ENCODE assay signal across 27 cellular contexts in the genomic region with DNA sequence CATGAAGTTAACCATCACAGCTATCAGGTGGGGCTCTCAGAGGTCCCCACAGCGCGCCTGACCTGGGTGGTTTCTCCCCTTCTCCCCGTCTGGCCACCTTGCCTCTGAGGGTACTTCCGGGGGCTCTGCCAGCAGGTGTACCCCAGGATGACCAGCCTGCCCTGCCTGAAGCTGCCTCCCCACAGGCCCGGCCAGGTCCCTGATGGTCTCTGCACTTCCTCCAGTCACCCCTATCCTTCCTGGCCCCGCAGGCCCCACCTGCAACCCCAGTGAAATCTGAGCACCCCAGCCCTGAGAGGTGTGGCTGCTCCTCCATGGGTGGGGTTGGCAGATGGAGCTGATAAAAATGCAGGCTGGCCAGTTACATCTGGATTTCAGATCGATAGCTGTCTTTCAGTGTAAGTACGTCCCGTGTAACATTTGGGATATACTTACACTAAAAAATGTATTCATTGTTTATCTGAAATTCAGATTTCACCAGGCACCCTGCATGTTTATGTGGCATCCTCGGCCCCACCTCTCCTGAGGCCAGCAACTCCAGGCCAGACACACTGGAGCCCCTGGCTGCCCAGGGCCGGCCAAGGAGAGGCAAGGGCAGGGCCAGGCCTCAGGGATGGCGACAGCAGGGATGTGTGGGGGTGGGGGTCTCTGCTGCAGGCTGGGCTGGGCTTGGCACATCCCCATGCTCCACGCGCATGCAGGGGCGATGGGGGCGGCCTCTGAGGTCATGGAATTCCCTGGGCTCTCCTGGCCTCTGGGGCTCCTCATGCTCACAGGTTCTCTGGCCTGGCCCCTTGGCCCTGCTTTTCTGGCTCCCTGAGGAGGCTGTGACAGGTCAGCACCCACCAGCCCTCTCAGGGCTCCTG. TPM values are rescaled to one million over a fixed set of nuclear protein-coding genes. Genes with fewer than 3 reads are reported as not detected.
DNase-seq lines count a peak whose midpoint lies in the region; ATAC-seq, FAIRE-seq and TF ChIP-seq lines count a peak whose summit lies in the region.
"Had no signal": no experiment of that assay in that cellular context is flagged by ENCODE, and none has a peak within 500 bp of the region (broad histone marks: within the 10 kb centered on the region; RNA-seq: fewer than 3 reads in every experiment).

No MANE protein-coding gene starts in this region.

- H3K27me3 Mint-ChIP-seq in activated naive CD4-positive, alpha-beta T cell treated with anti-CD3 and anti-CD28 coated beads, Interleukin-2, amount 50 U/mL, for 24 hours: no peaks in the 10 kb centered on the region
- H3K27me3 Mint-ChIP-seq in activated T-helper 17 cell treated with anti-CD3 and anti-CD28 coated beads, Interleukin-2, amount 50 U/mL, for 72 hours: peaks cover 4% of the 10 kb centered on the region

- H3K79me2 ChIP-seq in mesendoderm (ENCODE audit: control insufficient read depth, insufficient read depth, low read length) (no peaks in the 10 kb centered on the region), PC-3 (ENCODE audit: low read length) (no peaks in the 10 kb centered on the region)

- H3K56ac ChIP-seq in mesendoderm (ENCODE audit: low read length): peak overlapping the region; percentile 28

- POLR2A ChIA-PET in PC-3 (lab: Charles Lee; ENCODE audit: unreplicated experiment): no interaction called here

- H2AK5ac ChIP-seq in mesendoderm (ENCODE audit: low read length): no peak overlapping the region

- H3K18ac ChIP-seq in mesendoderm (ENCODE audit: low read length): no peak overlapping the region

- DNase-seq in activated naive CD4-positive, alpha-beta T cell treated with Interleukin-2 at 50 U/mL for 16 hours: no peak
- no peak for DNase-seq in mesendoderm
- DNase-seq in upper lobe of right lung: no peak
- no peak for DNase-seq in PC-3
- DNase-seq in urothelium cell line (ENCODE audit: low spot score): no peak
- DNase-seq: 8988T, KG1, NCI-H1436 treated with DMSO at 0.1 percent for 48 hours, NCI-H1930, NCI-H226, NCI-H510A treated with DMSO at 0.1 percent for 48 hours, NCI-H748 treated with DMSO at 0.1 percent for 48 hours, SIG-M5 had no signal

- no peak overlapping the region for H3K27ac Mint-ChIP-seq in activated naive CD4-positive, alpha-beta T cell treated with anti-CD3 and anti-CD28 coated beads, Interleukin-2, amount 50 U/mL, for 24 hours
- peak overlapping the region; percentile 62 for H3K27ac Mint-ChIP-seq in activated T-helper 17 cell treated with anti-CD3 and anti-CD28 coated beads, Interleukin-2, amount 50 U/mL, for 72 hours

- H4K20me1 ChIP-seq in PC-3 (ENCODE audit: low read length): no peaks in the 10 kb centered on the region

- H3K36me3 ChIP-seq in mesendoderm (ENCODE audit: control insufficient read depth, insufficient read depth, low read length) (no peaks in the 10 kb centered on the region), upper lobe of right lung (no peaks in the 10 kb centered on the region), PC-3 (ENCODE audit: low read depth, low read length) (no peaks in the 10 kb centered on the region)

- peaks cover 11% of the 10 kb centered on the region for H3K4me1 Mint-ChIP-seq in activated naive CD4-positive, alpha-beta T cell treated with anti-CD3 and anti-CD28 coated beads, Interleukin-2, amount 50 U/mL, for 24 hours
- peaks cover 6% of the 10 kb centered on the region for H3K4me1 Mint-ChIP-seq in activated T-helper 17 cell treated with anti-CD3 and anti-CD28 coated beads, Interleukin-2, amount 50 U/mL, for 72 hours

- BruUV-seq in PC-3 (replicated peaks; lab: Mats Ljungman, UMichigan): no TSS peak

- no peak overlapping the region for H3K23ac ChIP-seq in mesendoderm (ENCODE audit: low read length)

- intact Hi-C loops in upper lobe of right lung (cut with DNase I) (no loop called here), PC-3 (cut with micrococcal nuclease) (no loop called here)

- no peak overlapping the region for H2BK5ac ChIP-seq in mesendoderm (ENCODE audit: low read length)

- ATAC-seq in activated T-helper 17 cell treated with anti-CD3 and anti-CD28 coated beads, Interleukin-2, amount 50 U/mL, for 72 hours (replicated peaks): no peak
- ATAC-seq in upper lobe of right lung: peak; percentile 8
- ATAC-seq in PC-3: no peak; the same call in 1 of the 2 replicates
- no peak for ATAC-seq in HG02970 (IDR thresholded peaks at IDR 0.05; ENCODE audit: low FRiP score, unreplicated experiment)
- ATAC-seq: Panc1 had no signal

- H3F3A ChIP-seq in PC-3 (ENCODE audit: low read length, unreplicated experiment): no peaks in the 10 kb centered on the region

- H3K4me2 ChIP-seq in mesendoderm (ENCODE audit: low read length): no peak overlapping the region
- no peak overlapping the region for H3K4me2 ChIP-seq in PC-3 (ENCODE audit: low read length)

- FAIRE-seq in urothelium cell line (lab: Jason Lieb, UNC): no peak
- FAIRE-seq: G401.6, GM12892, GM18507, GM19239 had no signal

- H3K4me3 Mint-ChIP-seq in activated naive CD4-positive, alpha-beta T cell treated with anti-CD3 and anti-CD28 coated beads, Interleukin-2, amount 50 U/mL, for 24 hours: peak overlapping the region; percentile 30
- H3K4me3 Mint-ChIP-seq in activated T-helper 17 cell treated with anti-CD3 and anti-CD28 coated beads, Interleukin-2, amount 50 U/mL, for 72 hours: peak overlapping the region; percentile 63
- H3K4me3 Mint-ChIP-seq: H9 had no signal

- H3K27ac ChIP-seq in mesendoderm (ENCODE audit: low read depth, low read length) (no peak overlapping the region), upper lobe of right lung (no peak overlapping the region), PC-3 (ENCODE audit: low read length) (no peak overlapping the region)
- H3K27ac ChIP-seq: C4-2B, HL-60 had no signal

- H3K27me3 ChIP-seq in mesendoderm (ENCODE audit: insufficient read depth, low read length, poor library complexity) (no peaks in the 10 kb centered on the region), upper lobe of right lung (no peaks in the 10 kb centered on the region), PC-3 (ENCODE audit: low read length) (no peaks in the 10 kb centered on the region)

- H3K9me2 ChIP-seq in PC-3 (replicated peaks; ENCODE audit: low read length): no peaks in the 10 kb centered on the region

- no peak overlapping the region for H2BK120ac ChIP-seq in mesendoderm (ENCODE audit: low read depth, low read length)

- no peaks in the 10 kb centered on the region for H3K9me3 Mint-ChIP-seq in activated naive CD4-positive, alpha-beta T cell treated with anti-CD3 and anti-CD28 coated beads, Interleukin-2, amount 50 U/mL, for 24 hours
- no peaks in the 10 kb centered on the region for H3K9me3 Mint-ChIP-seq in activated T-helper 17 cell treated with anti-CD3 and anti-CD28 coated beads, Interleukin-2, amount 50 U/mL, for 72 hours
- H3K9me3 Mint-ChIP-seq: CD8-positive, alpha-beta memory T cell had no signal

- WGBS in mesendoderm (ENCODE audit: extremely low coverage, insufficient coverage, low lambda C conversion rate): no CpG with 5 or more reads among the region's 16 CpGs

- H3K4ac ChIP-seq in mesendoderm (ENCODE audit: low read depth, low read length): no peak overlapping the region

- H3K4me1 ChIP-seq in mesendoderm (ENCODE audit: control insufficient read depth, low read depth, low read length) (no peaks in the 10 kb centered on the region), upper lobe of right lung (no peaks in the 10 kb centered on the region), PC-3 (ENCODE audit: insufficient read depth, low read length) (no peaks in the 10 kb centered on the region; the same call in 1 of the 2 replicates)

- CTCF ChIA-PET in PC-3 (lab: Charles Lee): interaction anchor here (0.9 kb wide), 1 partner anchor 111 kb away, joined by 4 read pairs; no protein-coding TSS in a partner anchor

- TF ChIP-seq CTCF in upper lobe of right lung (IDR thresholded peaks at IDR 0.05) (no peak), PC-3 (conservative IDR thresholded peaks at IDR 0.05; ENCODE audit: low read depth, low read length) (no peak)

- no peaks in the 10 kb centered on the region for H3K9me3 ChIP-seq in upper lobe of right lung
- H3K9me3 ChIP-seq in PC-3 (ENCODE audit: low read length): no peaks in the 10 kb centered on the region

- H4K8ac ChIP-seq in mesendoderm (ENCODE audit: low read depth, low read length): no peak overlapping the region

- H3K79me1 ChIP-seq in mesendoderm (ENCODE audit: low read length): no peaks in the 10 kb centered on the region

- H3K9ac ChIP-seq in mesendoderm (ENCODE audit: low read length) (no peak overlapping the region), PC-3 (ENCODE audit: low read length) (no peak overlapping the region)

- H2BK15ac ChIP-seq in mesendoderm (replicated peaks; ENCODE audit: low read depth): no peak overlapping the region

- H3K4me3 ChIP-seq in mesendoderm (ENCODE audit: low read length): no peak overlapping the region
- no peak overlapping the region for H3K4me3 ChIP-seq in upper lobe of right lung
- no peak overlapping the region for H3K4me3 ChIP-seq in PC-3 (ENCODE audit: low read length)

- H2AFZ ChIP-seq in PC-3 (ENCODE audit: low read length): no peak overlapping the region

- no peaks in the 10 kb centered on the region for H3K36me3 Mint-ChIP-seq in activated naive CD4-positive, alpha-beta T cell treated with anti-CD3 and anti-CD28 coated beads, Interleukin-2, amount 50 U/mL, for 24 hours
- H3K36me3 Mint-ChIP-seq in activated T-helper 17 cell treated with anti-CD3 and anti-CD28 coated beads, Interleukin-2, amount 50 U/mL, for 72 hours (ENCODE audit: low read depth): no peaks in the 10 kb centered on the region
- H3K36me3 Mint-ChIP-seq: CD8-positive, alpha-beta memory T cell had no signal

- H4K5ac ChIP-seq in mesendoderm (ENCODE audit: low read length): no peak overlapping the region

RNA-seq across cellular contexts. Expression of a gene that starts 25.1 kb away (rescaled TPM):
- total RNA-seq in activated T-helper 17 cell treated with anti-CD3 and anti-CD28 coated beads, Interleukin-2, amount 50 U/mL, for 72 hours: 1 to 10 TPM; 3.5 TPM
- polyA plus RNA-seq in mesendoderm (2013, experiment 1 of 2): 6.9 TPM
- 7.0 TPM for polyA plus RNA-seq in mesendoderm (2013, experiment 2 of 2)
- total RNA-seq in upper lobe of right lung: 3.6 TPM
- 3.1 and 4.1 TPM in 2 replicates for total RNA-seq in PC-3 (2014; rRNA removed)
- total RNA-seq: HT1080 had no signal

RNA-seq across cellular contexts. Expression of a gene that starts 59.6 kb away (rescaled TPM):
- not detected for total RNA-seq in activated T-helper 17 cell treated with anti-CD3 and anti-CD28 coated beads, Interleukin-2, amount 50 U/mL, for 72 hours
- polyA plus RNA-seq in mesendoderm (2013, experiment 1 of 2): not detected
- polyA plus RNA-seq in mesendoderm (2013, experiment 2 of 2): not detected
- total RNA-seq in upper lobe of right lung (not detected), PC-3 (2014; rRNA removed) (not detected in 2 replicates)
- total RNA-seq: CD8-positive, alpha-beta memory T cell; Daoy; H9; HT1080 had no signal
- polyA plus RNA-seq: CD8-positive, alpha-beta memory T cell had no signal
